1 cellular context compared by ENCODE assay signal in the genomic region with DNA sequence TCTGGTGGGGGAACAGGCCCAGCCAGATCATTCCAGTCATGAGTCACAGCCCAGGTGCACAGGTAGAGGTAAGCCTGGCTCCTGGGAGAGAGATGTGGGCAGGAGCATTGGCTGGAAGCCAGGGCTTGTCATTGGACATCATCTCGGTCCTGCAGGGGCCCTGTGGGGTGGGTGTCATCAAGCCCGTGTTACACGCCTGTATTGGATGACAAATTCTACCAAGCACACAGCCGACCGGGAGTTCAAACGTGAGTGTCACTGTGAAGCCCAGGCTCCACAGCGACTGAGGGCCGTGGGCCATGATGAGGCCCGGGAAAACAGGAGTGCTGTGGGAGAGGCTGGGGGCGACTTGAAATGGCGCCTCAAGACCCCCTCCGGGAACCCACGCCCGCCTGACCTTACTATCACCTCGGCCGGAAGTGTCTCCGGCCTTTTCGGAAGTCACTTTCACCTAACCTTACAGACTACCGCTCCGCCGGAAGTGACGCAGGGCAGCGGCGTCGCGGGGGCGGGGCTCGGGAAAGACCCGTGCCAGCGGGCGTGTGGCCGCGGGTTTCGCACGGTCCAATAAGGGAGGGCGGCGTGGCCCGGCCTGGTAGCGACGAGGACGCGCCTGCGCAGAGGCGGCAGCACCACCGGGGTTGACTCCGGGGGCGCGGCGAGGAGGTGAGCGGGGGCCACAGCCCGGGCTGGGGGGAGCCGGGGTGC.
A peak's percentile ranks its signal among the peaks of the same experiment; 100 is the strongest.
TF ChIP-seq lines count a peak whose summit lies in the region.

Gene FKBP2 (plus strand): TSS at position 629 of the 708 bp plus-strand sequence. CDS start 1,293 bp downstream, outside the sequence.

TF ChIP-seq in K562, 482 proteins besides CTCF, POLR2A, EP300 and RAD21 (continued from another document and continues in another):
- TF ChIP-seq ZMIZ1 (IDR thresholded peaks at IDR 0.05; ENCODE audit: low read depth in 2 of 2, low read length in 2 of 2) (peak in 1 of 2 experiments; percentile 76; a peak in 2 of 4 replicates), EZH2 (IDR thresholded peaks at IDR 0.05; ENCODE audit: borderline replicate concordance, low read depth, low read length) (no peak), ZNF764 (CRISPR knock-in tag; IDR thresholded peaks at IDR 0.05; ENCODE audit: low read depth) (0 out of 2 replicates have a peak, but pooled peaks have one; percentile 32), ZNF830 (CRISPR knock-in tag; IDR thresholded peaks at IDR 0.05) (peak; percentile 75; the same call in 1 of the 2 replicates), NCOA4 (IDR thresholded peaks at IDR 0.05; ENCODE audit: partially characterized antibody) (no peak), SP1 (CRISPR knock-in tag; IDR thresholded peaks at IDR 0.05) (peak; percentile 88), ZNF77 (CRISPR knock-in tag; IDR thresholded peaks at IDR 0.05) (peak; percentile 78; the same call in 1 of the 2 replicates), MTA3 (IDR thresholded peaks at IDR 0.05; ENCODE audit: borderline replicate concordance) (peak; percentile 73; the same call in 1 of the 2 replicates), CCNT2 (IDR thresholded peaks at IDR 0.05; ENCODE audit: borderline replicate concordance, extremely low read depth, insufficient read length, low read depth, low read length) (peak; percentile 78), PHF20 (IDR thresholded peaks at IDR 0.05; ENCODE audit: partially characterized antibody) (peak; percentile 52), JUN (IDR thresholded peaks at IDR 0.05; ENCODE audit: borderline replicate concordance, low read depth, low read length) (peak; percentile 6; the same call in 1 of the 2 replicates), JUN (CRISPR knock-in tag; IDR thresholded peaks at IDR 0.05; ENCODE audit: borderline replicate concordance) (0 out of 2 replicates have a peak, but pooled peaks have one; percentile 47), ZNF75A (CRISPR knock-in tag; IDR thresholded peaks at IDR 0.05) (peak; percentile 25; the same call in 1 of the 2 replicates), TAF7 (tag; IDR thresholded peaks at IDR 0.05) (peak; percentile 85), MCM3 (IDR thresholded peaks at IDR 0.05) (no peak), ZNF436 (CRISPR knock-in tag; IDR thresholded peaks at IDR 0.05) (peak; percentile 63; the same call in 1 of the 2 replicates), NR1H2 (CRISPR knock-in tag; IDR thresholded peaks at IDR 0.05) (peak; percentile 97), ATF7 (IDR thresholded peaks at IDR 0.05) (peak; percentile 73), ETV6 (IDR thresholded peaks at IDR 0.05; ENCODE audit: borderline replicate concordance in 1 of 2, low read depth in 2 of 2, low read length in 1 of 2) (peak; percentile 55 to 67; a peak in 3 of 4 replicates), ETV6 (CRISPR knock-in tag; IDR thresholded peaks at IDR 0.05; ENCODE audit: borderline replicate concordance) (no peak), CBFB (CRISPR knock-in tag; IDR thresholded peaks at IDR 0.05) (peak; percentile 63; the same call in 1 of the 2 replicates), ZNF134 (CRISPR knock-in tag; conservative IDR thresholded peaks at IDR 0.05) (no peak), ZNF589 (CRISPR knock-in tag; IDR thresholded peaks at IDR 0.05; ENCODE audit: low read depth) (peak; percentile 50; the same call in 1 of the 2 replicates), TRIM25 (IDR thresholded peaks at IDR 0.05; ENCODE audit: borderline replicate concordance) (no peak), MCM2 (IDR thresholded peaks at IDR 0.05; ENCODE audit: low read depth) (no peak), NCOA1 (IDR thresholded peaks at IDR 0.05; ENCODE audit: low read depth) (peak; percentile 51; the same call in 1 of the 2 replicates), BRD4 (IDR thresholded peaks at IDR 0.05) (peak; percentile 67; the same call in 1 of the 2 replicates), SMARCA5 (IDR thresholded peaks at IDR 0.05) (no peak), TSHZ1 (CRISPR knock-in tag; IDR thresholded peaks at IDR 0.05) (no peak), SIX5 (IDR thresholded peaks at IDR 0.05; ENCODE audit: borderline replicate concordance in 1 of 2, insufficient read depth in 1 of 2, low read depth in 1 of 2, low read length in 2 of 2) (no peak), TFE3 (CRISPR knock-in tag; IDR thresholded peaks at IDR 0.05) (peak; percentile 9; the same call in 1 of the 2 replicates), CBX1 (IDR thresholded peaks at IDR 0.05; ENCODE audit: low read depth) (0 out of 2 replicates have a peak, but pooled peaks have one; percentile 47), KDM5B (IDR thresholded peaks at IDR 0.05; ENCODE audit: insufficient replicate concordance, low read depth, low read length) (peak; percentile 92), HNRNPLL (IDR thresholded peaks at IDR 0.05; ENCODE audit: low read depth, low read length, poor library complexity, severe bottlenecking) (peak; percentile 57), ZNF740 (CRISPR knock-in tag; IDR thresholded peaks at IDR 0.05) (0 out of 2 replicates have a peak, but pooled peaks have one; percentile 43), ZNF740 (tag; IDR thresholded peaks at IDR 0.05) (no peak), PTBP1 (IDR thresholded peaks at IDR 0.05; ENCODE audit: low read depth, low read length) (0 out of 2 replicates have a peak, but pooled peaks have one; percentile 42), MNT (conservative IDR thresholded peaks at IDR 0.05) (peak; percentile 91 to 93), GATAD2A (IDR thresholded peaks at IDR 0.05) (0 out of 2 replicates have a peak, but pooled peaks have one; percentile 27)
- TF ChIP-seq, protein P1, sequence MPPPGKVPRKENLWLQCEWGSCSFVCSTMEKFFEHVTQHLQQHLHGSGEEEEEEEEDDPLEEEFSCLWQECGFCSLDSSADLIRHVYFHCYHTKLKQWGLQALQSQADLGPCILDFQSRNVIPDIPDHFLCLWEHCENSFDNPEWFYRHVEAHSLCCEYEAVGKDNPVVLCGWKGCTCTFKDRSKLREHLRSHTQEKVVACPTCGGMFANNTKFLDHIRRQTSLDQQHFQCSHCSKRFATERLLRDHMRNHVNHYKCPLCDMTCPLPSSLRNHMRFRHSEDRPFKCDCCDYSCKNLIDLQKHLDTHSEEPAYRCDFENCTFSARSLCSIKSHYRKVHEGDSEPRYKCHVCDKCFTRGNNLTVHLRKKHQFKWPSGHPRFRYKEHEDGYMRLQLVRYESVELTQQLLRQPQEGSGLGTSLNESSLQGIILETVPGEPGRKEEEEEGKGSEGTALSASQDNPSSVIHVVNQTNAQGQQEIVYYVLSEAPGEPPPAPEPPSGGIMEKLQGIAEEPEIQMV (tag; conservative IDR thresholded peaks at IDR 0.05; ENCODE audit: low read depth), result 0 out of 2 replicates have a peak, but pooled peaks have one; percentile 14
- TF ChIP-seq, protein P2, sequence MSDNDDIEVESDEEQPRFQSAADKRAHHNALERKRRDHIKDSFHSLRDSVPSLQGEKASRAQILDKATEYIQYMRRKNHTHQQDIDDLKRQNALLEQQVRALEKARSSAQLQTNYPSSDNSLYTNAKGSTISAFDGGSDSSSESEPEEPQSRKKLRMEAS (CRISPR knock-in tag; IDR thresholded peaks at IDR 0.05), result peak; percentile 64
- TF ChIP-seq, protein P3, sequence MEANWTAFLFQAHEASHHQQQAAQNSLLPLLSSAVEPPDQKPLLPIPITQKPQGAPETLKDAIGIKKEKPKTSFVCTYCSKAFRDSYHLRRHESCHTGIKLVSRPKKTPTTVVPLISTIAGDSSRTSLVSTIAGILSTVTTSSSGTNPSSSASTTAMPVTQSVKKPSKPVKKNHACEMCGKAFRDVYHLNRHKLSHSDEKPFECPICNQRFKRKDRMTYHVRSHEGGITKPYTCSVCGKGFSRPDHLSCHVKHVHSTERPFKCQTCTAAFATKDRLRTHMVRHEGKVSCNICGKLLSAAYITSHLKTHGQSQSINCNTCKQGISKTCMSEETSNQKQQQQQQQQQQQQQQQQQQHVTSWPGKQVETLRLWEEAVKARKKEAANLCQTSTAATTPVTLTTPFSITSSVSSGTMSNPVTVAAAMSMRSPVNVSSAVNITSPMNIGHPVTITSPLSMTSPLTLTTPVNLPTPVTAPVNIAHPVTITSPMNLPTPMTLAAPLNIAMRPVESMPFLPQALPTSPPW (CRISPR knock-in tag; IDR thresholded peaks at IDR 0.05), result peak; percentile 79
